Comparison of ENCODE assay signal across 8 cellular contexts in the genomic region with DNA sequence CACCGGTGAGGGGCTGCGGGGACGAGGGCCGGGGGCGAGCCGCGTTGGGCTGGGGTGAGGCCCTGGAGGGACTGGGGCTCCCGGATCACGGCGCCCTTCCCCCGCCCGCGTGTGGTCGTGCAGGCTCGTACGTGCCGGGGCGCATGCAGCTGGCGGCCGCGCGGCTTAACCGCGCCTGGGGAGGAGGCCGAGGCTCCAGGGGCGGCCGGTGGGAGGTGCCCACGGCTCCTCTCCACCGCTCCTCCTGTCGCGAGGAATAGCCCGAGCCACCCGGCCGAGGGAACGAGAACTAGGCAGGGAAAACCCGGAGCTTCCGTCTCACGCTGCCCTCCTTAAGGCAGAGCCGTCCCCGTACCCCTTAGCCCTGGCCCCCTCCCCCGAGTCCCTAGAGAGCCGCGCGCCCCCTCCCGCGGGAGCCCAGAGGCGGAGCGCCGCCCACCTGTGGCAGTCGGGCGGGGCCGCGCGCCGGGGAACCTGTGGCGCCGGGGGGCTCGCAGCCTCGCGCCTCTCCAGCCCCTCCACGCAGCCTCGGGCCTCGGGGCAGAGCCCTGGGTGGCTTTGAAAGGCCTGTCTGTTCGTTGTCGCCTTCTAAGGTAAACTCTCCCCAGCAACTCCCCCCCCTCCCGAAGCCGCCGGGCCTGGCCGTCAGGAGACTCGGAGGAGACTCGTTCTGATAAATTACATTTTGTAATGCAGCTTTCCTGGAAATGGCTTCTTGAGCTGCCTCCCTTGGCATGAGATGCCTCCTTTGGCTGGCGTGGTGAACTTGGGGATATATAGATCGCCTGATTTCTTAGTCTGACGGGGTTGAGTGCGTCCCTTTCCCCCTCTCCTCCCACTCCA. TPM values are rescaled to one million over a fixed set of nuclear protein-coding genes. Genes with fewer than 3 reads are reported as not detected.
DNase-seq lines count a peak whose midpoint lies in the region; ATAC-seq and TF ChIP-seq lines count a peak whose summit lies in the region.

No MANE protein-coding gene starts in this region.

- 2 to 4% (median 3%) methylated on average over 45 to 75 of the region's 75 CpGs for WGBS in psoas muscle, 3 donors

- H3K27ac ChIP-seq in OCI-LY7 (ENCODE audit: low read depth, low read length, poor library complexity, severe bottlenecking) (no peak overlapping the region), left ventricle myocardium inferior (replicated peaks) (peak overlapping the region; percentile 93), psoas muscle (peak overlapping the region; percentile 50)

- H4K20me1 ChIP-seq in OCI-LY7 (ENCODE audit: insufficient read depth, low read length): no peaks in the 10 kb centered on the region

- H3K4me1 Mint-ChIP-seq in activated naive CD8-positive, alpha-beta T cell treated with anti-CD3 and anti-CD28 coated beads for 36 hours: peaks cover 25% of the 10 kb centered on the region

- H3K9me3 Mint-ChIP-seq in activated naive CD8-positive, alpha-beta T cell treated with anti-CD3 and anti-CD28 coated beads for 36 hours: no peaks in the 10 kb centered on the region

- H3K4me1 ChIP-seq in OCI-LY7 (ENCODE audit: insufficient read depth, low read length, poor library complexity, severe bottlenecking) (no peaks in the 10 kb centered on the region), left ventricle myocardium inferior (peaks cover 61% of the 10 kb centered on the region), psoas muscle (peaks cover 4% of the 10 kb centered on the region)

- H3K4me3 Mint-ChIP-seq in activated naive CD8-positive, alpha-beta T cell treated with anti-CD3 and anti-CD28 coated beads for 36 hours: peak overlapping the region; percentile 87

- ATAC-seq in GM18907 (IDR thresholded peaks at IDR 0.05; ENCODE audit: unreplicated experiment) (peak; percentile 61), HG03135 (IDR thresholded peaks at IDR 0.05; ENCODE audit: unreplicated experiment) (peak; percentile 55), psoas muscle (peak; percentile 53 to 70 (median 62))

- CTCF ChIA-PET in OCI-LY7 (lab: Charles Lee; ENCODE audit: unreplicated experiment): no interaction called here

- intact Hi-C loops in OCI-LY7 (cut with micrococcal nuclease; ENCODE audit: unreplicated experiment): no loop called here
- intact Hi-C loops in left ventricle myocardium inferior (cut with micrococcal nuclease): no loop called here
- intact Hi-C loops in psoas muscle (cut with DNase I): loop anchor here in 1 of 2 donors (10.0 kb wide), 1 partner anchor 56 kb away; no protein-coding TSS in a partner anchor

- H3K4me3 ChIP-seq in OCI-LY7 (ENCODE audit: low read depth, low read length, poor library complexity, severe bottlenecking) (no peak overlapping the region), left ventricle myocardium inferior (peak overlapping the region; percentile 92), psoas muscle (peak overlapping the region; percentile 83)

- no peaks in the 10 kb centered on the region for H3K79me2 ChIP-seq in OCI-LY7 (ENCODE audit: insufficient read depth, low read depth, low read length)

- H3K27me3 Mint-ChIP-seq in activated naive CD8-positive, alpha-beta T cell treated with anti-CD3 and anti-CD28 coated beads for 36 hours: peaks cover 48% of the 10 kb centered on the region

- TF ChIP-seq CTCF in OCI-LY7 (conservative IDR thresholded peaks at IDR 0.05; ENCODE audit: low read length) (no peak), left ventricle myocardium inferior (IDR thresholded peaks at IDR 0.05; ENCODE audit: borderline replicate concordance) (no peak), psoas muscle (IDR thresholded peaks at IDR 0.05) (no peak)

- H3K36me3 ChIP-seq in OCI-LY7 (ENCODE audit: insufficient read depth, low read length): no peaks in the 10 kb centered on the region
- no peaks in the 10 kb centered on the region for H3K36me3 ChIP-seq in left ventricle myocardium inferior
- no peaks in the 10 kb centered on the region for H3K36me3 ChIP-seq in psoas muscle (ENCODE audit: insufficient read depth in 1 of 2, low read depth in 1 of 2)

- H3K36me3 Mint-ChIP-seq in activated naive CD8-positive, alpha-beta T cell treated with anti-CD3 and anti-CD28 coated beads for 36 hours: peaks cover 32% of the 10 kb centered on the region

- DNase-seq in CD1c-positive myeloid dendritic cell (ENCODE audit: extremely low spot score) (peak; percentile 59), OCI-LY7 (ENCODE audit: low spot score) (peak; percentile 2), left ventricle myocardium inferior (peak; percentile 60), psoas muscle (peak; percentile 42 to 58), activated gamma-delta T cell (lab: John Stamatoyannopoulos, UW) (no peak)
- peak; percentile 82 for DNase-seq in activated naive CD8-positive, alpha-beta T cell treated with anti-CD3 and anti-CD28 coated beads for 36 hours

- POLR2A ChIA-PET in OCI-LY7 (lab: Charles Lee): interaction anchor here (0.7 kb wide), 1 partner anchor 615 kb away, joined by 3 read pairs; no protein-coding TSS in a partner anchor

- peak overlapping the region; percentile 86 for H3K27ac Mint-ChIP-seq in activated naive CD8-positive, alpha-beta T cell treated with anti-CD3 and anti-CD28 coated beads for 36 hours

- no peaks in the 10 kb centered on the region for H3K27me3 ChIP-seq in left ventricle myocardium inferior (ENCODE audit: low read depth)
- H3K27me3 ChIP-seq in psoas muscle (ENCODE audit: insufficient read depth in 3 of 3, low read length in 2 of 3): peaks cover 0 to 13% (median 3%) of the 10 kb centered on the region in 3 donors

- no TSS peak for BruUV-seq in OCI-LY7 (replicated peaks; lab: Mats Ljungman, UMichigan)

- H3K9me3 ChIP-seq in OCI-LY7 (ENCODE audit: low read length) (no peaks in the 10 kb centered on the region), left ventricle myocardium inferior (replicated peaks) (no peaks in the 10 kb centered on the region), psoas muscle (no peaks in the 10 kb centered on the region)

- no peak overlapping the region for H2AFZ ChIP-seq in OCI-LY7 (ENCODE audit: low read length)

- H3K9me2 ChIP-seq in OCI-LY7 (ENCODE audit: insufficient read depth, low read length): no peaks in the 10 kb centered on the region

- H3K4me2 ChIP-seq in OCI-LY7 (ENCODE audit: low read length): peak overlapping the region; percentile 44; the same call in 1 of the 2 replicates

RNA-seq across cellular contexts. Expression of a gene that starts 0.8 kb away (rescaled TPM):
- 0.16 and 0.18 TPM in 2 replicates for total RNA-seq in OCI-LY7 (2014; rRNA removed; shearing (Covaris generic))
- total RNA-seq in OCI-LY7 (2022) (0.70 and 1.4 TPM in 2 replicates), left ventricle myocardium inferior (168 TPM), psoas muscle (10 to 100 TPM in 2 of 4 donors, 1 to 10 TPM in 2; 1.1 to 29.0 (median 12.3) TPM)
- 100 to 1,000 TPM; 129 TPM for total RNA-seq in activated naive CD8-positive, alpha-beta T cell treated with anti-CD3 and anti-CD28 coated beads for 36 hours
- 1 to 10 TPM in 1 of 3 donors, under 1 TPM in 2; 0.37 to 1.4 (median 0.82) TPM for polyA plus RNA-seq in psoas muscle
